In the genomic region with DNA sequence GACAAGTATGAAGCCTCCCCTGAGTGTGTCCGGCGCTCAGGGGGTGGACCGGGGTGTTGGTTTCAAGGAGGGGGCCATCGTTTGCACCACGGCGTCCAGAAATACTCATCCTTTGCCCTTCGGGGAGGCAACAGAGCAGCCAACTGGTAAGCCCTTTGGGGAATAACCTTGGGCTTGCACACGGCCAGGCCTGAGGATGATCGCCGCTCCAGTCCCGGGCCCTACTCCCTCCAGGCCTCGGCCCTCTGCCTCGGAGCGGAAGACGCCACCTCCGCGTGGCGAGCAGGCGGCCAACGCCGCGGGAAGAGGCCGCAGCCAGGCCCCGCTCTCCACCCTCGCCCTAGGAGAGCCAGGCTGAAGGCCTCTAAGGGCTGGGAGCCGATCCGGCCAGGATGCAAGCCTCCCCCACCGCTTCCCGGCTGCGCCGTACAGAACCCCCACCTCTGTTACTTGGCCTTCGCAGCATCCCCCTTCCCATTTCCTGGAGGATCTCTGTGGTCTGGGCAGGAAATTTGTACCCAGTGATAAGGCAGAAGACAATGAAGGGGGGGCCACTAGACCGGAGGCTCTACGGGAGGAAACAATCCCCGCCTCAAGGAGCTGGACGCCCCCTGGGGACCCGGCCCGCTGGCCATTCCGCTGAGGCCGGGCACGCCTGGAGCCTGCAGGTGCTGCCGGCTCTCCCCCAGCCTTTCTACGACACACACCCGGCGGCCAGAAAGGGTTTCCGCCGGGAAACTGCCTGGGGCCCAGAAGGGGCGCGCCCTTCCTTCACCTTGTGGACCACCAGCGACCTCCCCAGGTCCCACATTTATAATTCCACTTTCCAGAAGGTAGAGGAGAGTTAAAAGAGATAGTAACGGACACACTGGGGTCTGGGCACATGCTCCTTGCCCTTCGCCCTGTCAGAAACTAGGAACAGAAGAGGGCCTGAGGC, we compare ENCODE assay signal across 8 cellular contexts. TPM values are rescaled to one million over a fixed set of nuclear protein-coding genes. Genes with fewer than 3 reads are reported as not detected.
DNase-seq lines count a peak whose midpoint lies in the region; ATAC-seq and TF ChIP-seq lines count a peak whose summit lies in the region.

No MANE protein-coding gene starts in this region.

- peaks cover 63% of the 10 kb centered on the region for H3K27me3 Mint-ChIP-seq in activated T-cell treated with anti-CD3 and anti-CD28 coated beads, Interleukin-2, amount 50 U/mL, for 24 hours
- H3K27me3 Mint-ChIP-seq in chondrocyte (ENCODE audit: low read depth) (peaks cover 9% of the 10 kb centered on the region), type B pancreatic cell (peaks cover 80% of the 10 kb centered on the region)

- peak; percentile 30 for ATAC-seq in left lobe of liver
- no peak for ATAC-seq in GM19023 (IDR thresholded peaks at IDR 0.05; ENCODE audit: unreplicated experiment)
- ATAC-seq in GM21515 (IDR thresholded peaks at IDR 0.05; ENCODE audit: unreplicated experiment): no peak

- H3K4me1 Mint-ChIP-seq in activated T-cell treated with anti-CD3 and anti-CD28 coated beads, Interleukin-2, amount 50 U/mL, for 24 hours (ENCODE audit: low read depth): peaks cover 33% of the 10 kb centered on the region
- H3K4me1 Mint-ChIP-seq in chondrocyte (ENCODE audit: low read depth): peaks cover 32% of the 10 kb centered on the region
- peaks cover 26% of the 10 kb centered on the region for H3K4me1 Mint-ChIP-seq in type B pancreatic cell (ENCODE audit: unreplicated experiment)

- no peak overlapping the region for H3K27ac Mint-ChIP-seq in activated T-cell treated with anti-CD3 and anti-CD28 coated beads, Interleukin-2, amount 50 U/mL, for 24 hours
- H3K27ac Mint-ChIP-seq in chondrocyte (ENCODE audit: unreplicated experiment) (no peak overlapping the region), type B pancreatic cell (no peak overlapping the region)

- H3K36me3 Mint-ChIP-seq in activated T-cell treated with anti-CD3 and anti-CD28 coated beads, Interleukin-2, amount 50 U/mL, for 24 hours (ENCODE audit: low read depth): peaks cover 2% of the 10 kb centered on the region
- peaks cover 1% of the 10 kb centered on the region for H3K36me3 Mint-ChIP-seq in chondrocyte (ENCODE audit: low read depth)
- H3K36me3 Mint-ChIP-seq in type B pancreatic cell: peaks cover 3% of the 10 kb centered on the region

- DNase-seq in activated T-cell treated with anti-CD3 and anti-CD28 coated beads, Interleukin-2, amount 50 U/mL, for 24 hours: no peak
- DNase-seq in activated T-cell treated with anti-CD3 and anti-CD28 coated beads for 4 hours (no peak), chondrocyte (ENCODE audit: low spot score) (no peak), left lobe of liver (ENCODE audit: low spot score) (no peak), type B pancreatic cell (ENCODE audit: extremely low spot score, unreplicated experiment) (no peak), nucleus accumbens (lab: John Stamatoyannopoulos, UW) (no peak)

- peak overlapping the region; percentile 15 for H3K4me3 Mint-ChIP-seq in activated T-cell treated with anti-CD3 and anti-CD28 coated beads, Interleukin-2, amount 50 U/mL, for 24 hours
- H3K4me3 Mint-ChIP-seq in chondrocyte (ENCODE audit: unreplicated experiment): peak overlapping the region; percentile 31
- H3K4me3 Mint-ChIP-seq in type B pancreatic cell: peak overlapping the region; percentile 88

- no peak for TF ChIP-seq CTCF in chondrocyte (IDR thresholded peaks at IDR 0.05)
- no peak for TF ChIP-seq CTCF in type B pancreatic cell (conservative IDR thresholded peaks at IDR 0.05)

- H3K9me3 Mint-ChIP-seq in activated T-cell treated with anti-CD3 and anti-CD28 coated beads, Interleukin-2, amount 50 U/mL, for 24 hours: no peaks in the 10 kb centered on the region
- H3K9me3 Mint-ChIP-seq in chondrocyte (ENCODE audit: low read depth) (no peaks in the 10 kb centered on the region), type B pancreatic cell (no peaks in the 10 kb centered on the region)

RNA-seq across cellular contexts. Expression of gene ESAM, which starts 2.6 kb away (rescaled TPM):
- total RNA-seq in chondrocyte (1.7 to 2.6 TPM (median 2.0 TPM) in 3 replicates), left lobe of liver (10.5 TPM), type B pancreatic cell (ENCODE audit: low replicate concordance) (3.6 and 3.7 TPM in 2 replicates)

RNA-seq across cellular contexts. Expression of gene VSIG2, which starts 7.5 kb away (rescaled TPM):
- total RNA-seq in chondrocyte (not detected in 3 replicates), left lobe of liver (1.3 TPM), type B pancreatic cell (ENCODE audit: low replicate concordance) (8.7 and 14.8 TPM in 2 replicates)

RNA-seq across cellular contexts. Expression of gene NRGN, which starts 19.8 kb away (rescaled TPM):
- total RNA-seq in chondrocyte (1.6 to 2.4 TPM (median 1.8 TPM) in 3 replicates), left lobe of liver (1.4 TPM), type B pancreatic cell (ENCODE audit: low replicate concordance) (3.6 and 17.3 TPM in 2 replicates)

RNA-seq across cellular contexts. Expression of gene MSANTD2, which starts 40.7 kb away (rescaled TPM):
- total RNA-seq in chondrocyte: 10.4 to 12.5 TPM (median 10.6 TPM) in 3 replicates
- 4.9 TPM for total RNA-seq in left lobe of liver
- total RNA-seq in type B pancreatic cell (ENCODE audit: low replicate concordance): 13.2 and 27.4 TPM in 2 replicates

Comparison
In these comparisons a context has a peak if more than half of its experiments do, and no peak if none do; other contexts are left out.
1. H3K4me3 Mint-ChIP-seq: peak in every context shown above with its lines; median percentile 88 in type B pancreatic cell; 31 in chondrocyte; 15 in activated T-cell treated with anti-CD3 and anti-CD28 coated beads, Interleukin-2, amount 50 U/mL, for 24 hours.